Comparison of ENCODE assay signal across 13 cellular contexts in the genomic region with DNA sequence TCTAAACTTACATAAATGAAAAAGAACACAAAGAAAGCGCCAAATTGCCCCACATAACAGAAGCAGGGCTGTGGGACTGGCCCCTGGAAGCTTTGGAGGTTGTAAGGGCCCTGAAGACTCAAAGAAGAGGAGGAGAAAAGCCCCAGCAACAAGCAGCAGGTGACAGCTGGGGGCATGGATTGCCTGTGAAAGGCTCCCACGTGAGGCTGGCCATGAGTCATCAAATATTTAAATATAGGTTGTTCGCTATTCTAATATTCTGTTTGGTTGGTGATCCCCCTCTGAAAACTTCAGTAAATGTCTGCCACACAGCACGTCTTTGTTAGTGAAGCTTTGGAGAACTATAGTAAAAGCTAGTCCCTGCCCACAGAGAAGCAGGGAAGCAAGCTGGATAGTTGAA.
DNase-seq lines count a peak whose midpoint lies in the region; ATAC-seq and FAIRE-seq lines count a peak whose summit lies in the region.
"Had no signal": no experiment of that assay in that cellular context is flagged by ENCODE, and none has a peak within 500 bp of the region (broad histone marks: within the 10 kb centered on the region; RNA-seq: fewer than 3 reads in every experiment).

No MANE protein-coding gene starts in this region.

- ATAC-seq in HG02870 (IDR thresholded peaks at IDR 0.05; ENCODE audit: unreplicated experiment) (peak; percentile 77), sciatic nerve (peak; percentile 43)
- ATAC-seq: activated T-cell treated with anti-CD3 and anti-CD28 coated beads, Interleukin-2, amount 50 U/mL, for 72 hours; stimulated activated naive CD8-positive, alpha-beta T cell treated with anti-CD3 and anti-CD28 coated beads, Interleukin-15, Interleukin-2, amounts not matched to agents 100 U/mL and 50 U/mL, for 24 hours had no signal

- intact Hi-C loops in sciatic nerve (cut with DNase I) (no loop called here), posterior vena cava (cut with DNase I) (no loop called here)

- no peak for FAIRE-seq in frontal cortex (lab: Jason Lieb, UNC)
- FAIRE-seq: A204.1 had no signal

- DNase-seq in NCI-H510A treated with DMSO at 0.1 percent for 48 hours (lab: John Stamatoyannopoulos, UW) (peak; percentile 46), NCI-H510A (lab: John Stamatoyannopoulos, UW) (no peak), NCI-H146 (lab: John Stamatoyannopoulos, UW) (peak; percentile 57), sciatic nerve (ENCODE audit: low spot score) (no peak), frontal cortex (ENCODE audit: low spot score in 2 of 2) (no peak), posterior vena cava (ENCODE audit: low spot score) (no peak), CD1c-positive myeloid dendritic cell (ENCODE audit: extremely low spot score) (no peak)
- DNase-seq: activated T-cell treated with anti-CD3 and anti-CD28 coated beads, Interleukin-2, amount 50 U/mL, for 72 hours; dorsolateral prefrontal cortex; stimulated activated naive CD8-positive, alpha-beta T cell treated with anti-CD3 and anti-CD28 coated beads, Interleukin-15, Interleukin-2, amounts not matched to agents 100 U/mL and 50 U/mL, for 24 hours; SW 1271 had no signal

Comparison
In these comparisons a context has a peak if more than half of its experiments do, and no peak if none do; other contexts are left out.
1. DNase-seq: peak in NCI-H510A treated with DMSO at 0.1 percent for 48 hours (single experiment) and NCI-H146 (single experiment); none in NCI-H510A (single experiment), sciatic nerve (single experiment), frontal cortex (0 of 2), posterior vena cava (single experiment) and CD1c-positive myeloid dendritic cell (single experiment).